In genomic region chr16:20740007-20740883, GRCh38 we compare ENCODE assay signal across 8 cellular contexts. TPM values are rescaled to one million over a fixed set of nuclear protein-coding genes. Genes with fewer than 3 reads are reported as not detected.
DNase-seq lines count a peak whose midpoint lies in the region; ATAC-seq and TF ChIP-seq lines count a peak whose summit lies in the region.

No MANE protein-coding gene starts in this region.

- intact Hi-C loops in CD8-positive, alpha-beta T cell (cut with DNase I, micrococcal nuclease) = loop anchor here (2.0 to 10.0 kb wide), 10 partner anchors 67 to 1955 kb away; partner anchors contain the start of genes ERI2 (in 2 of the 2), REXO5 (in 2 of the 2), ARL6IP1 (in 1 of the 2) and CCP110 (in 1 of the 2)
- intact Hi-C loops in activated T-helper 2 cell treated with anti-CD3 and anti-CD28 coated beads, Interferon-gamma antibody, Interleukin-2, Interleukin-4, amounts not matched to agents 10 μg/mL and 5 μg/mL and 100 μg/mL, durations not matched to agents 14 hours and 24 hours and 36 hours (cut with micrococcal nuclease) = loop anchor here (2.0 kb wide), 1 partner anchor 67 kb away; the partner anchor contains the start of genes ERI2 and REXO5
- intact Hi-C loops in posterior vena cava (cut with DNase I) = no loop called here

- TF ChIP-seq CTCF in CD8-positive, alpha-beta T cell (IDR thresholded peaks at IDR 0.05) = peak; percentile 53

- WGBS in iPS DF 6.9 (ENCODE audit: insufficient coverage, insufficient read length) = no CpG with 5 or more reads among the region's 11 CpGs

- ATAC-seq in CD8-positive, alpha-beta T cell = no peak
- ATAC-seq in stimulated activated effector memory CD8-positive, alpha-beta T cell treated with anti-CD3 and anti-CD28 coated beads, Interleukin-12 subunit alpha, Interleukin-12 subunit beta, amount 100 ng/mL, for 72 hours = no peak

- H3K4me3 Mint-ChIP-seq in CD8-positive, alpha-beta T cell = peak overlapping the region; percentile 98
- peak overlapping the region; percentile 92 for H3K4me3 Mint-ChIP-seq in activated T-helper 2 cell treated with anti-CD3 and anti-CD28 coated beads, Interferon-gamma antibody, Interleukin-2, Interleukin-4, amounts not matched to agents 10 μg/mL and 5 μg/mL and 100 μg/mL, durations not matched to agents 14 hours and 24 hours and 36 hours (ENCODE audit: low read depth)
- H3K4me3 Mint-ChIP-seq in stimulated activated effector memory CD8-positive, alpha-beta T cell treated with anti-CD3 and anti-CD28 coated beads, Interleukin-12 subunit alpha, Interleukin-12 subunit beta, amount 100 ng/mL, for 72 hours = peak overlapping the region; percentile 85

- H3K27me3 Mint-ChIP-seq in CD8-positive, alpha-beta T cell (ENCODE audit: low read depth) = no peaks in the 10 kb centered on the region
- no peaks in the 10 kb centered on the region for H3K27me3 Mint-ChIP-seq in activated T-helper 2 cell treated with anti-CD3 and anti-CD28 coated beads, Interferon-gamma antibody, Interleukin-2, Interleukin-4, amounts not matched to agents 10 μg/mL and 5 μg/mL and 100 μg/mL, durations not matched to agents 14 hours and 24 hours and 36 hours (ENCODE audit: low read depth)

- CTCF ChIA-PET in CD8-positive, alpha-beta T cell (lab: Charles Lee) = interaction anchor here (0.9 to 1.5 kb wide), 2 partner anchors 133 to 1185 kb away, joined by 3 to 4 read pairs; partner anchors contain the start of gene VPS35L

- H3K27ac ChIP-seq in CD8-positive, alpha-beta T cell (ENCODE audit: low read depth, low read length) = peak overlapping the region; percentile 100
- no peak overlapping the region for H3K27ac ChIP-seq in iPS DF 6.9 (ENCODE audit: low read length)

- H3K9me3 ChIP-seq in CD8-positive, alpha-beta T cell (ENCODE audit: low read length) = no peaks in the 10 kb centered on the region
- H3K9me3 ChIP-seq in iPS DF 6.9 (ENCODE audit: control insufficient read depth, insufficient read depth, low read length) = no peaks in the 10 kb centered on the region

- peaks cover 27% of the 10 kb centered on the region for H3K4me1 ChIP-seq in CD8-positive, alpha-beta T cell (ENCODE audit: insufficient read depth, low read length)
- no peaks in the 10 kb centered on the region for H3K4me1 ChIP-seq in iPS DF 6.9 (ENCODE audit: control insufficient read depth, insufficient read depth, low read length)

- TF ChIP-seq RAD21 in Ishikawa (IDR thresholded peaks at IDR 0.05; ENCODE audit: low read depth) = 0 out of 2 replicates have a peak, but pooled peaks have one; percentile 8

- peak overlapping the region; percentile 99 for H3K27ac Mint-ChIP-seq in CD8-positive, alpha-beta T cell
- H3K27ac Mint-ChIP-seq in activated T-helper 2 cell treated with anti-CD3 and anti-CD28 coated beads, Interferon-gamma antibody, Interleukin-2, Interleukin-4, amounts not matched to agents 10 μg/mL and 5 μg/mL and 100 μg/mL, durations not matched to agents 14 hours and 24 hours and 36 hours = peak overlapping the region; percentile 83
- peak overlapping the region; percentile 90 for H3K27ac Mint-ChIP-seq in stimulated activated effector memory CD8-positive, alpha-beta T cell treated with anti-CD3 and anti-CD28 coated beads, Interleukin-12 subunit alpha, Interleukin-12 subunit beta, amount 100 ng/mL, for 72 hours

- no peaks in the 10 kb centered on the region for H3K9me3 Mint-ChIP-seq in CD8-positive, alpha-beta T cell
- no peaks in the 10 kb centered on the region for H3K9me3 Mint-ChIP-seq in activated T-helper 2 cell treated with anti-CD3 and anti-CD28 coated beads, Interferon-gamma antibody, Interleukin-2, Interleukin-4, amounts not matched to agents 10 μg/mL and 5 μg/mL and 100 μg/mL, durations not matched to agents 14 hours and 24 hours and 36 hours
- H3K9me3 Mint-ChIP-seq in stimulated activated effector memory CD8-positive, alpha-beta T cell treated with anti-CD3 and anti-CD28 coated beads, Interleukin-12 subunit alpha, Interleukin-12 subunit beta, amount 100 ng/mL, for 72 hours = no peaks in the 10 kb centered on the region

- peaks cover 29% of the 10 kb centered on the region for H3K4me1 Mint-ChIP-seq in CD8-positive, alpha-beta T cell (ENCODE audit: low read depth)
- H3K4me1 Mint-ChIP-seq in activated T-helper 2 cell treated with anti-CD3 and anti-CD28 coated beads, Interferon-gamma antibody, Interleukin-2, Interleukin-4, amounts not matched to agents 10 μg/mL and 5 μg/mL and 100 μg/mL, durations not matched to agents 14 hours and 24 hours and 36 hours (ENCODE audit: low read depth) = peaks cover 15% of the 10 kb centered on the region
- H3K4me1 Mint-ChIP-seq in stimulated activated effector memory CD8-positive, alpha-beta T cell treated with anti-CD3 and anti-CD28 coated beads, Interleukin-12 subunit alpha, Interleukin-12 subunit beta, amount 100 ng/mL, for 72 hours = peaks cover 13% of the 10 kb centered on the region

- no peaks in the 10 kb centered on the region for H3K27me3 ChIP-seq in CD8-positive, alpha-beta T cell (ENCODE audit: insufficient read depth, low read length)
- no peaks in the 10 kb centered on the region for H3K27me3 ChIP-seq in iPS DF 6.9 (ENCODE audit: control insufficient read depth, insufficient read depth, low read length)

- POLR2A ChIA-PET in CD8-positive, alpha-beta T cell (lab: Charles Lee) = interaction anchor here (0.7 to 1.4 kb wide), 2 partner anchors 9 to 23 kb away, joined by 3 to 4 read pairs; partner anchors contain the start of gene ACSM3

- DNase-seq in CD8-positive, alpha-beta T cell = peak in 1 of 7 experiments; percentile 20
- DNase-seq in activated T-helper 2 cell treated with anti-CD3 and anti-CD28 coated beads, Interferon-gamma antibody, Interleukin-2, Interleukin-4, amounts not matched to agents 10 μg/mL and 5 μg/mL and 100 μg/mL, durations not matched to agents 14 hours and 24 hours and 36 hours (ENCODE audit: low spot score) = no peak
- DNase-seq in iPS DF 6.9 (ENCODE audit: low read depth, low spot score) = no peak
- no peak for DNase-seq in stimulated activated effector memory CD8-positive, alpha-beta T cell treated with anti-CD3 and anti-CD28 coated beads, Interleukin-12 subunit alpha, Interleukin-12 subunit beta, amount 100 ng/mL, for 72 hours (ENCODE audit: low spot score in 2 of 2)
- no peak for DNase-seq in NCI-H2029 treated with DMSO at 0.1 percent for 48 hours (lab: John Stamatoyannopoulos, UW)
- no peak for DNase-seq in nucleus accumbens (lab: John Stamatoyannopoulos, UW)
- DNase-seq in posterior vena cava (ENCODE audit: low spot score) = no peak

- H3K4me3 ChIP-seq in CD8-positive, alpha-beta T cell (ENCODE audit: low read depth, low read length) = peak overlapping the region; percentile 100
- peak overlapping the region; percentile 97; the same call in 1 of the 2 replicates for H3K4me3 ChIP-seq in iPS DF 6.9 (ENCODE audit: low read length)

- peaks cover 44% of the 10 kb centered on the region for H3K36me3 Mint-ChIP-seq in CD8-positive, alpha-beta T cell
- H3K36me3 Mint-ChIP-seq in activated T-helper 2 cell treated with anti-CD3 and anti-CD28 coated beads, Interferon-gamma antibody, Interleukin-2, Interleukin-4, amounts not matched to agents 10 μg/mL and 5 μg/mL and 100 μg/mL, durations not matched to agents 14 hours and 24 hours and 36 hours (ENCODE audit: low read depth) = peaks cover 35% of the 10 kb centered on the region
- peaks cover 66% of the 10 kb centered on the region for H3K36me3 Mint-ChIP-seq in stimulated activated effector memory CD8-positive, alpha-beta T cell treated with anti-CD3 and anti-CD28 coated beads, Interleukin-12 subunit alpha, Interleukin-12 subunit beta, amount 100 ng/mL, for 72 hours

- no peak for TF ChIP-seq EP300 in Ishikawa (IDR thresholded peaks at IDR 0.05; ENCODE audit: borderline replicate concordance)

- H3K36me3 ChIP-seq in CD8-positive, alpha-beta T cell (ENCODE audit: insufficient read depth, low read length) = peaks cover 35% of the 10 kb centered on the region
- H3K36me3 ChIP-seq in iPS DF 6.9 (ENCODE audit: control insufficient read depth, insufficient read depth, low read length) = peaks cover 3% of the 10 kb centered on the region; the same call in 1 of the 2 replicates

TF ChIP-seq in Ishikawa, 13 proteins besides CTCF, POLR2A, EP300 and RAD21:
- no peak for TF ChIP-seq TEAD4 (IDR thresholded peaks at IDR 0.05)
- TF ChIP-seq ZBTB7A (IDR thresholded peaks at IDR 0.05; ENCODE audit: low read depth) = no peak
- TF ChIP-seq FOXM1 (IDR thresholded peaks at IDR 0.05; ENCODE audit: borderline replicate concordance, low read depth) = no peak
- TF ChIP-seq CEBPB (IDR thresholded peaks at IDR 0.05) = no peak
- no peak for TF ChIP-seq USF1 (IDR thresholded peaks at IDR 0.05)
- TF ChIP-seq YY1 (IDR thresholded peaks at IDR 0.05; ENCODE audit: low read depth) = no peak
TF ChIP-seq in Ishikawa: peak in this region for 0.

RNA-seq across cellular contexts. Expression of gene THUMPD1, which starts 1.4 kb away (rescaled TPM):
- total RNA-seq in CD8-positive, alpha-beta T cell = 100 to 1,000 TPM; 105 to 109 TPM
- 46.3 and 47.7 TPM in 2 replicates for total RNA-seq in activated T-helper 2 cell treated with anti-CD3 and anti-CD28 coated beads, Interferon-gamma antibody, Interleukin-2, Interleukin-4, amounts not matched to agents 10 μg/mL and 5 μg/mL and 100 μg/mL, durations not matched to agents 14 hours and 24 hours and 36 hours
- total RNA-seq in posterior vena cava = 10 to 100 TPM; 24.9 to 26.1 TPM

RNA-seq across cellular contexts. Expression of gene ACSM3, which starts 23.6 kb away (rescaled TPM):
- 1 to 10 TPM; 5.4 to 6.6 TPM for total RNA-seq in CD8-positive, alpha-beta T cell
- 3.9 and 5.5 TPM in 2 replicates for total RNA-seq in activated T-helper 2 cell treated with anti-CD3 and anti-CD28 coated beads, Interferon-gamma antibody, Interleukin-2, Interleukin-4, amounts not matched to agents 10 μg/mL and 5 μg/mL and 100 μg/mL, durations not matched to agents 14 hours and 24 hours and 36 hours
- total RNA-seq in posterior vena cava = 1 to 10 TPM; 2.1 to 3.6 TPM

RNA-seq across cellular contexts. Expression of gene ACSM1, which starts 42.8 kb away (rescaled TPM):
- total RNA-seq in CD8-positive, alpha-beta T cell = under 1 TPM in 1 of 2 experiments, not detected in 1; 0.22 TPM
- 1.6 and 1.7 TPM in 2 replicates for total RNA-seq in activated T-helper 2 cell treated with anti-CD3 and anti-CD28 coated beads, Interferon-gamma antibody, Interleukin-2, Interleukin-4, amounts not matched to agents 10 μg/mL and 5 μg/mL and 100 μg/mL, durations not matched to agents 14 hours and 24 hours and 36 hours
- total RNA-seq in posterior vena cava = under 1 TPM in 1 of 2 donors, not detected in 1; 0.19 TPM

Comparison
In these comparisons a context has a peak if more than half of its experiments do, and no peak if none do; other contexts are left out.
1. intact Hi-C loops: an anchor here in CD8-positive, alpha-beta T cell (2.0 to 10.0 kb wide) and activated T-helper 2 cell treated with anti-CD3 and anti-CD28 coated beads, Interferon-gamma antibody, Interleukin-2, Interleukin-4, amounts not matched to agents 10 μg/mL and 5 μg/mL and 100 μg/mL, durations not matched to agents 14 hours and 24 hours and 36 hours (2.0 kb wide); none called in posterior vena cava.